Comparison of ENCODE assay signal across 1 cellular context in the genomic region with DNA sequence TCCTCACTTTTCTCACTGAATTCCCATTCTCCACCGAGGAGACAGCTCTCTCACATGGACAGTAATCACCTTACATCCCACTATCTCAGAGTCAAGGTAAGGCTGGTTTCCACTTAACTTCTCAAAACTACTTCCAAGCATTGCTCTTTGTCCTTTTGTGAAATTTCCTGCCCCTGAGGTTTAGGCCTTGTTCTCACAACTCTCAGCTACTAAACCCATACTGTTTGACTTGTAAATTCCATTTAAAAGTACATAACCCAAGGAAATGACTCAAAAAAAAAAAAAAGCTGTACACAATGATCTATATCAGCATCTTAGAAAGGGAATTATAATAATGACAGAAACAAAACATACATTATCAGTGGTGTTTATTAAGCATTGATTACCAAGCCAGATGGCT.
TF ChIP-seq lines count a peak whose summit lies in the region.

No MANE protein-coding gene starts in this region.

TF ChIP-seq in IMR-90, 13 proteins besides CTCF, POLR2A, EP300 and RAD21:
- no peak for TF ChIP-seq MAFK (IDR thresholded peaks at IDR 0.05; ENCODE audit: low read depth, low read length)
- no peak for TF ChIP-seq RFX5 (IDR thresholded peaks at IDR 0.05; ENCODE audit: low read depth, low read length)
- TF ChIP-seq SMC3 (IDR thresholded peaks at IDR 0.05; ENCODE audit: low read depth, low read length), result no peak
- TF ChIP-seq NFE2L2 (IDR thresholded peaks at IDR 0.05; ENCODE audit: low read depth, low read length), result no peak
- TF ChIP-seq MAZ (IDR thresholded peaks at IDR 0.05; ENCODE audit: borderline replicate concordance, low read depth, low read length), result no peak
- TF ChIP-seq FOS (IDR thresholded peaks at IDR 0.05; ENCODE audit: low read depth, low read length), result no peak
- TF ChIP-seq CHD1 (IDR thresholded peaks at IDR 0.05; ENCODE audit: low read depth, low read length), result no peak
- no peak for TF ChIP-seq CEBPB (IDR thresholded peaks at IDR 0.05; ENCODE audit: low read depth, low read length)
- TF ChIP-seq RCOR1 (IDR thresholded peaks at IDR 0.05; ENCODE audit: insufficient replicate concordance, low read length), result no peak
- no peak for TF ChIP-seq BHLHE40 (IDR thresholded peaks at IDR 0.05; ENCODE audit: low read depth, low read length)
- TF ChIP-seq, protein P1, sequence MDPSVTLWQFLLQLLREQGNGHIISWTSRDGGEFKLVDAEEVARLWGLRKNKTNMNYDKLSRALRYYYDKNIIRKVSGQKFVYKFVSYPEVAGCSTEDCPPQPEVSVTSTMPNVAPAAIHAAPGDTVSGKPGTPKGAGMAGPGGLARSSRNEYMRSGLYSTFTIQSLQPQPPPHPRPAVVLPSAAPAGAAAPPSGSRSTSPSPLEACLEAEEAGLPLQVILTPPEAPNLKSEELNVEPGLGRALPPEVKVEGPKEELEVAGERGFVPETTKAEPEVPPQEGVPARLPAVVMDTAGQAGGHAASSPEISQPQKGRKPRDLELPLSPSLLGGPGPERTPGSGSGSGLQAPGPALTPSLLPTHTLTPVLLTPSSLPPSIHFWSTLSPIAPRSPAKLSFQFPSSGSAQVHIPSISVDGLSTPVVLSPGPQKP (IDR thresholded peaks at IDR 0.05; ENCODE audit: borderline replicate concordance, low read depth, low read length), result no peak
- TF ChIP-seq MXI1 (IDR thresholded peaks at IDR 0.05; ENCODE audit: borderline replicate concordance, low read depth, low read length), result no peak
- TF ChIP-seq, protein P2, sequence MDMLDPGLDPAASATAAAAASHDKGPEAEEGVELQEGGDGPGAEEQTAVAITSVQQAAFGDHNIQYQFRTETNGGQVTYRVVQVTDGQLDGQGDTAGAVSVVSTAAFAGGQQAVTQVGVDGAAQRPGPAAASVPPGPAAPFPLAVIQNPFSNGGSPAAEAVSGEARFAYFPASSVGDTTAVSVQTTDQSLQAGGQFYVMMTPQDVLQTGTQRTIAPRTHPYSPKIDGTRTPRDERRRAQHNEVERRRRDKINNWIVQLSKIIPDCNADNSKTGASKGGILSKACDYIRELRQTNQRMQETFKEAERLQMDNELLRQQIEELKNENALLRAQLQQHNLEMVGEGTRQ (IDR thresholded peaks at IDR 0.05; ENCODE audit: low read depth, low read length), result no peak
